Comparison of ENCODE assay signal across 8 cellular contexts in genomic region chr15:57306944-57307411, GRCh38.
DNase-seq lines count a peak whose midpoint lies in the region; ATAC-seq and TF ChIP-seq lines count a peak whose summit lies in the region.

No MANE protein-coding gene starts in this region.

- H3K27me3 ChIP-seq in BLaER1 treated with 17β-estradiol and CSF1 and Interleukin-3, amounts not matched to agents 10 nM and 100 nM: no peaks in the 10 kb centered on the region
- no peaks in the 10 kb centered on the region for H3K27me3 ChIP-seq in IMR-90 (ENCODE audit: control insufficient read depth, insufficient read depth, low read length)
- no peaks in the 10 kb centered on the region for H3K27me3 ChIP-seq in naive thymus-derived CD4-positive, alpha-beta T cell (ENCODE audit: control insufficient read depth in 2 of 2, insufficient read depth in 2 of 2, low read length in 2 of 2)

- no peaks in the 10 kb centered on the region for H4K20me1 ChIP-seq in BLaER1 treated with 17β-estradiol and CSF1 and Interleukin-3, amounts not matched to agents 10 nM and 100 nM
- H4K20me1 ChIP-seq in IMR-90 (ENCODE audit: insufficient read depth, low read length): no peaks in the 10 kb centered on the region

- peaks cover 7% of the 10 kb centered on the region for H3K36me3 Mint-ChIP-seq in effector memory CD8-positive, alpha-beta T cell (ENCODE audit: insufficient read depth)
- H3K36me3 Mint-ChIP-seq in naive thymus-derived CD4-positive, alpha-beta T cell: no peaks in the 10 kb centered on the region

- peak overlapping the region; percentile 83 to 99 (median 91) for H3K4me2 ChIP-seq in BLaER1 treated with 17β-estradiol and CSF1 and Interleukin-3, amounts not matched to agents 10 nM and 100 nM
- H3K4me2 ChIP-seq in IMR-90 (ENCODE audit: low read depth, low read length): no peak overlapping the region

- no TSS peak for BruUV-seq in IMR-90 (replicated peaks; lab: Mats Ljungman, UMichigan)

- no peak overlapping the region for H3K18ac ChIP-seq in IMR-90 (ENCODE audit: low read depth, low read length)

- H3K27ac Mint-ChIP-seq in effector memory CD8-positive, alpha-beta T cell: no peak overlapping the region
- H3K27ac Mint-ChIP-seq in naive thymus-derived CD4-positive, alpha-beta T cell: no peak overlapping the region

- H2BK5ac ChIP-seq in IMR-90 (ENCODE audit: low read depth, low read length, poor library complexity, severe bottlenecking): no peak overlapping the region

- H3K9me3 ChIP-seq in BLaER1 treated with 17β-estradiol and CSF1 and Interleukin-3, amounts not matched to agents 10 nM and 100 nM (replicated peaks in 1 of 11): no peaks in the 10 kb centered on the region
- H3K9me3 ChIP-seq in IMR-90 (ENCODE audit: control insufficient read depth, insufficient read depth, low read length): no peaks in the 10 kb centered on the region
- H3K9me3 ChIP-seq in naive thymus-derived CD4-positive, alpha-beta T cell (ENCODE audit: control insufficient read depth in 2 of 3, low read length in 3 of 3): no peaks in the 10 kb centered on the region

- in situ Hi-C loops in IMR-90 (cut with MboI; ENCODE audit: low sequenced_read_pairs): loop anchor here (10.0 kb wide), 2 partner anchors 152 to 812 kb away; no protein-coding TSS in a partner anchor

- H3K4me3 ChIP-seq in BLaER1 treated with 17β-estradiol and CSF1 and Interleukin-3, amounts not matched to agents 10 nM and 100 nM: peak overlapping the region; percentile 53 to 73 (median 63)
- H3K4me3 ChIP-seq in IMR-90 (ENCODE audit: insufficient read depth, low read depth, low read length): no peak overlapping the region
- no peak overlapping the region for H3K4me3 ChIP-seq in naive thymus-derived CD4-positive, alpha-beta T cell (ENCODE audit: low read length)

- POLR2A ChIA-PET in IMR-90 (lab: Charles Lee; ENCODE audit: unreplicated experiment): no interaction called here
- POLR2A ChIA-PET in naive thymus-derived CD4-positive, alpha-beta T cell (lab: Charles Lee): no interaction called here

- peaks cover 5 to 10% of the 10 kb centered on the region in 2 donors for H3K4me1 Mint-ChIP-seq in effector memory CD8-positive, alpha-beta T cell (ENCODE audit: low read depth in 2 of 2)
- peaks cover 0 to 9% (median 5%) of the 10 kb centered on the region in 7 donors for H3K4me1 Mint-ChIP-seq in naive thymus-derived CD4-positive, alpha-beta T cell

- H2AK9ac ChIP-seq in IMR-90 (replicated peaks; ENCODE audit: low read depth, low read length, poor library complexity): peak overlapping the region; percentile 94

- H4K91ac ChIP-seq in IMR-90 (ENCODE audit: insufficient read depth, low read depth, low read length): no peak overlapping the region

- intact Hi-C loops in IMR-90 (cut with micrococcal nuclease): loop anchor here (1.0 to 10.0 kb wide), 5 partner anchors 87 to 816 kb away; no protein-coding TSS in a partner anchor
- intact Hi-C loops in naive thymus-derived CD4-positive, alpha-beta T cell (cut with micrococcal nuclease): loop anchor here (1.0 to 10.0 kb wide), 7 partner anchors 161 to 811 kb away; partner anchors contain the start of gene TCF12 (in 2 of the 2)

- H3K14ac ChIP-seq in IMR-90 (replicated peaks; ENCODE audit: low read depth, low read length): no peak overlapping the region

- TF ChIP-seq RAD21 in IMR-90 (IDR thresholded peaks at IDR 0.05; ENCODE audit: low read length): no peak

- DNase-seq in IMR-90 (no peak), erythroblast (lab: John Stamatoyannopoulos, UW) (no peak), SW480 (ENCODE audit: low spot score) (no peak)
- no peak for DNase-seq in effector memory CD8-positive, alpha-beta T cell
- DNase-seq in naive thymus-derived CD4-positive, alpha-beta T cell: no peak

- H2BK20ac ChIP-seq in IMR-90 (ENCODE audit: low read depth, low read length): no peak overlapping the region

- peak overlapping the region in 1 of 2 experiments; percentile 57; a peak in 2 of 4 replicates for H4K8ac ChIP-seq in IMR-90 (ENCODE audit: low read depth in 2 of 2, low read length in 2 of 2)

- CTCF ChIA-PET in IMR-90 (lab: Yijun Ruan, JAX): interaction anchor here (0.7 to 1.7 kb wide), 5 partner anchors 8 to 816 kb away, joined by 3 to 8 read pairs (median 4); no protein-coding TSS in a partner anchor
- CTCF ChIA-PET in naive thymus-derived CD4-positive, alpha-beta T cell (lab: Charles Lee): interaction anchor here (0.7 to 2.0 kb wide), 6 partner anchors 160 to 818 kb away, joined by 3 to 17 read pairs (median 6); no protein-coding TSS in a partner anchor

- H3K27me3 Mint-ChIP-seq in effector memory CD8-positive, alpha-beta T cell: peaks cover 28 to 45% of the 10 kb centered on the region in 2 donors
- peaks cover 0 to 19% (median 3%) of the 10 kb centered on the region in 5 donors for H3K27me3 Mint-ChIP-seq in naive thymus-derived CD4-positive, alpha-beta T cell

- H3K23ac ChIP-seq in IMR-90 (ENCODE audit: low read depth, low read length): no peak overlapping the region

- no peaks in the 10 kb centered on the region for H3K36me3 ChIP-seq in BLaER1 treated with 17β-estradiol and CSF1 and Interleukin-3, amounts not matched to agents 10 nM and 100 nM
- H3K36me3 ChIP-seq in IMR-90 (ENCODE audit: control insufficient read depth, insufficient read depth, low read length): no peaks in the 10 kb centered on the region
- H3K36me3 ChIP-seq in naive thymus-derived CD4-positive, alpha-beta T cell (ENCODE audit: control insufficient read depth in 2 of 3, insufficient read depth in 3 of 3, low read length in 3 of 3): no peaks in the 10 kb centered on the region

- 63% methylated on average over 12 of the region's 24 CpGs; no CpG with 5 or more reads in 1 of the 2 experiments for WGBS in IMR-90 (ENCODE audit: extremely low coverage in 2 of 2, insufficient read length in 1 of 2), 2 experiments

- TF ChIP-seq POLR2A in IMR-90 (IDR thresholded peaks at IDR 0.05; ENCODE audit: low read depth, low read length) (no peak), erythroblast (IDR thresholded peaks at IDR 0.05; ENCODE audit: low read length) (no peak)

- no peaks in the 10 kb centered on the region for H3K9me3 Mint-ChIP-seq in effector memory CD8-positive, alpha-beta T cell
- no peaks in the 10 kb centered on the region for H3K9me3 Mint-ChIP-seq in naive thymus-derived CD4-positive, alpha-beta T cell

- peaks cover 0 to 16% (median 14%) of the 10 kb centered on the region in 10 experiments; a peak in 18 of 20 replicates for H3K4me1 ChIP-seq in BLaER1 treated with 17β-estradiol and CSF1 and Interleukin-3, amounts not matched to agents 10 nM and 100 nM
- peaks cover 14% of the 10 kb centered on the region; the same call in 1 of the 2 replicates for H3K4me1 ChIP-seq in IMR-90 (ENCODE audit: control insufficient read depth, insufficient read depth, low read length)
- peaks cover 4 to 5% of the 10 kb centered on the region in 2 donors for H3K4me1 ChIP-seq in naive thymus-derived CD4-positive, alpha-beta T cell (ENCODE audit: control insufficient read depth in 2 of 2, insufficient read depth in 2 of 2, low read length in 2 of 2)

- peak overlapping the region; percentile 15 to 57 for H3K4me3 Mint-ChIP-seq in effector memory CD8-positive, alpha-beta T cell
- peak overlapping the region in 8 of 10 donors; percentile 23 to 71 (median 51) for H3K4me3 Mint-ChIP-seq in naive thymus-derived CD4-positive, alpha-beta T cell

- H3K9ac ChIP-seq in BLaER1 treated with 17β-estradiol and CSF1 and Interleukin-3, amounts not matched to agents 10 nM and 100 nM: peak overlapping the region; percentile 62 to 80 (median 75); a peak in 21 of 22 replicates
- H3K9ac ChIP-seq in IMR-90 (ENCODE audit: low read depth, low read length): no peak overlapping the region

- H3K4ac ChIP-seq in IMR-90 (ENCODE audit: low read depth, low read length): peak overlapping the region; percentile 31; the same call in 1 of the 2 replicates

- H3K56ac ChIP-seq in IMR-90 (ENCODE audit: extremely low read depth, insufficient read depth, low read length): no peak overlapping the region

- H2BK120ac ChIP-seq in IMR-90 (ENCODE audit: low read depth, low read length): peak overlapping the region; percentile 55

- H3K27ac ChIP-seq in BLaER1 treated with 17β-estradiol and CSF1 and Interleukin-3, amounts not matched to agents 10 nM and 100 nM: peak overlapping the region in 9 of 11 experiments; percentile 53 to 73 (median 65); a peak in 13 of 22 replicates
- no peak overlapping the region for H3K27ac ChIP-seq in IMR-90 (ENCODE audit: insufficient read depth, low read length)
- H3K27ac ChIP-seq in naive thymus-derived CD4-positive, alpha-beta T cell (ENCODE audit: low read depth, low read length): no peak overlapping the region

- ATAC-seq in IMR-90 (ENCODE audit: low read depth) (no peak; the same call in 1 of the 2 replicates), GM18868 (IDR thresholded peaks at IDR 0.05; ENCODE audit: unreplicated experiment) (no peak), GM21737 (IDR thresholded peaks at IDR 0.05; ENCODE audit: unreplicated experiment) (no peak)
- ATAC-seq in effector memory CD8-positive, alpha-beta T cell (replicated peaks): no peak
- ATAC-seq in naive thymus-derived CD4-positive, alpha-beta T cell: peak; percentile 8

- 0 out of 3 replicates have a peak overlapping the region, but pooled peaks have one; percentile 26 for H2BK15ac ChIP-seq in IMR-90 (ENCODE audit: low read depth, low read length)

- TF ChIP-seq CTCF in IMR-90 (conservative IDR thresholded peaks at IDR 0.05; ENCODE audit: low read depth, low read length): no peak

- H4K5ac ChIP-seq in IMR-90 (ENCODE audit: low read depth, low read length): peak overlapping the region; percentile 54; the same call in 1 of the 2 replicates

- H3K79me1 ChIP-seq in IMR-90 (ENCODE audit: low read depth in 1 of 2, low read length in 2 of 2): no peaks in the 10 kb centered on the region

- dilution Hi-C loops in IMR-90 (cut with HindIII; ENCODE audit: low sequenced_read_pairs, unreplicated experiment): no loop called here

- H2AFZ ChIP-seq in IMR-90 (replicated peaks; ENCODE audit: low read length, poor library complexity): peak overlapping the region; percentile 91

- peak overlapping the region; percentile 43; the same call in 1 of the 2 replicates for H2AK5ac ChIP-seq in IMR-90 (ENCODE audit: low read depth, low read length)

- H3K9me1 ChIP-seq in IMR-90 (ENCODE audit: insufficient read depth, low read length): no peaks in the 10 kb centered on the region; the same call in 1 of the 2 replicates

TF ChIP-seq in IMR-90, 13 proteins besides CTCF, POLR2A, EP300 and RAD21 (continues in another document):
- TF ChIP-seq MAZ (IDR thresholded peaks at IDR 0.05; ENCODE audit: borderline replicate concordance, low read depth, low read length): no peak
- TF ChIP-seq, protein P1, sequence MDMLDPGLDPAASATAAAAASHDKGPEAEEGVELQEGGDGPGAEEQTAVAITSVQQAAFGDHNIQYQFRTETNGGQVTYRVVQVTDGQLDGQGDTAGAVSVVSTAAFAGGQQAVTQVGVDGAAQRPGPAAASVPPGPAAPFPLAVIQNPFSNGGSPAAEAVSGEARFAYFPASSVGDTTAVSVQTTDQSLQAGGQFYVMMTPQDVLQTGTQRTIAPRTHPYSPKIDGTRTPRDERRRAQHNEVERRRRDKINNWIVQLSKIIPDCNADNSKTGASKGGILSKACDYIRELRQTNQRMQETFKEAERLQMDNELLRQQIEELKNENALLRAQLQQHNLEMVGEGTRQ (IDR thresholded peaks at IDR 0.05; ENCODE audit: low read depth, low read length): no peak
- no peak for TF ChIP-seq CHD1 (IDR thresholded peaks at IDR 0.05; ENCODE audit: low read depth, low read length)
- TF ChIP-seq MAFK (IDR thresholded peaks at IDR 0.05; ENCODE audit: low read depth, low read length): no peak
- no peak for TF ChIP-seq SMC3 (IDR thresholded peaks at IDR 0.05; ENCODE audit: low read depth, low read length)

Comparison
In these comparisons a context has a peak if more than half of its experiments do, and no peak if none do; other contexts are left out.
1. H3K27ac ChIP-seq: peak in BLaER1 treated with 17β-estradiol and CSF1 and Interleukin-3, amounts not matched to agents 10 nM and 100 nM (9 of 11); none in IMR-90 (single experiment) and naive thymus-derived CD4-positive, alpha-beta T cell (single experiment).
2. H3K4me3 ChIP-seq: peak in BLaER1 treated with 17β-estradiol and CSF1 and Interleukin-3, amounts not matched to agents 10 nM and 100 nM (10 of 10); none in IMR-90 (single experiment) and naive thymus-derived CD4-positive, alpha-beta T cell (single experiment).